ENCODE assay signal across 19 cellular contexts in genomic region chr15:27339138-27339537, GRCh38.
"Had no signal": no experiment of that assay in that cellular context is flagged by ENCODE, and none has a peak within 500 bp of the region (broad histone marks: within the 10 kb centered on the region; RNA-seq: fewer than 3 reads in every experiment).

No MANE protein-coding gene starts in this region.

- H3K27ac Mint-ChIP-seq: activated naive CD8-positive, alpha-beta T cell; naive thymus-derived CD4-positive, alpha-beta T cell; stimulated activated memory B cell treated with anti-CD40 and anti-IgM and Interleukin-4, amounts not matched to agents 10 μg/mL and 1 μg/mL and 100 μg/mL, for 72 hours had no signal

- H3K36me3 ChIP-seq: esophagus squamous epithelium, gastrocnemius medialis, lower lobe of right lung, sigmoid colon, stomach, suprapubic skin, tibial nerve had no signal

- H3K27me3 Mint-ChIP-seq: activated naive CD8-positive, alpha-beta T cell; central memory CD8-positive, alpha-beta T cell; naive thymus-derived CD4-positive, alpha-beta T cell; stimulated activated memory B cell treated with anti-CD40 and anti-IgM and Interleukin-4, amounts not matched to agents 10 μg/mL and 1 μg/mL and 100 μg/mL, for 72 hours had no signal

- H3K27ac ChIP-seq: esophagus squamous epithelium, gastrocnemius medialis, lower lobe of right lung, sigmoid colon, stomach, suprapubic skin, tibial nerve had no signal

- H3K9me3 Mint-ChIP-seq: neural crest cell had no signal

- H3K36me3 Mint-ChIP-seq: activated naive CD8-positive, alpha-beta T cell; naive thymus-derived CD4-positive, alpha-beta T cell; stimulated activated memory B cell treated with anti-CD40 and anti-IgM and Interleukin-4, amounts not matched to agents 10 μg/mL and 1 μg/mL and 100 μg/mL, for 72 hours had no signal

- DNase-seq: activated T-cell treated with anti-CD3 and anti-CD28 coated beads, Interleukin-2, amount 50 U/mL, for 1 hour; effector memory CD4-positive, alpha-beta T cell; esophagus squamous epithelium; gastrocnemius medialis; hippocampal formation; islet precursor cell; lower lobe of right lung; naive thymus-derived CD4-positive, alpha-beta T cell; retina; sigmoid colon; stimulated activated CD4-positive, alpha-beta T cell treated with anti-CD3 and anti-CD28 coated beads, Interleukin-15, amount 100 ng/mL, for 24 hours; stomach had no signal

- H3K4me2 ChIP-seq: smooth muscle cell had no signal

- H3K4me3 ChIP-seq: esophagus squamous epithelium, gastrocnemius medialis, lower lobe of right lung, sigmoid colon, smooth muscle cell, stomach, suprapubic skin, tibial nerve had no signal

- H3K4me1 Mint-ChIP-seq: central memory CD8-positive, alpha-beta T cell; naive thymus-derived CD4-positive, alpha-beta T cell; stimulated activated memory B cell treated with anti-CD40 and anti-IgM and Interleukin-4, amounts not matched to agents 10 μg/mL and 1 μg/mL and 100 μg/mL, for 72 hours had no signal

- H3K9me3 ChIP-seq: esophagus squamous epithelium, gastrocnemius medialis, lower lobe of right lung, sigmoid colon, suprapubic skin, tibial nerve had no signal

- H3K4me1 ChIP-seq: esophagus squamous epithelium, gastrocnemius medialis, lower lobe of right lung, sigmoid colon, stomach, suprapubic skin, tibial nerve had no signal

- H3K27me3 ChIP-seq: gastrocnemius medialis, sigmoid colon, stomach, suprapubic skin, tibial nerve had no signal

- H3K4me3 Mint-ChIP-seq: activated naive CD8-positive, alpha-beta T cell; central memory CD8-positive, alpha-beta T cell; naive thymus-derived CD4-positive, alpha-beta T cell; neural crest cell; stimulated activated memory B cell treated with anti-CD40 and anti-IgM and Interleukin-4, amounts not matched to agents 10 μg/mL and 1 μg/mL and 100 μg/mL, for 72 hours had no signal
